In genomic region chr18:12896784-12897333, GRCh38 we compare ENCODE assay signal across 8 cellular contexts. TPM values are rescaled to one million over a fixed set of nuclear protein-coding genes. Genes with fewer than 3 reads are reported as not detected.
DNase-seq lines count a peak whose midpoint lies in the region; ATAC-seq and TF ChIP-seq lines count a peak whose summit lies in the region.
"Not testable (repeated sequence)": the region's sequence is repeated elsewhere in the genome, so short reads cannot be mapped to it uniquely, and the experiment has no call there.

No MANE protein-coding gene starts in this region.

- intact Hi-C loops in mammary epithelial cell (cut with micrococcal nuclease); testis (cut with DNase I; ENCODE audit: low total_unique reads): not testable (repeated sequence)

- H2AFZ ChIP-seq in ACC112 (ENCODE audit: low read length, unreplicated experiment) (peak overlapping the region; percentile 38), mammary epithelial cell (ENCODE audit: low read depth, low read length) (peak overlapping the region; percentile 48)

- DNase-seq in GM12864 (ENCODE audit: low read depth); T-helper 2 cell treated with Interferon-gamma antibody and Interleukin-4, amounts not matched to agents 5 μg/mL and 100 μg/mL, for 36 hours (ENCODE audit: low spot score); activated T-cell treated with anti-CD3 and anti-CD28 coated beads, Interleukin-2, amount 50 U/mL, for 72 hours; mammary epithelial cell; testis: not testable (repeated sequence)
- peak; percentile 56 to 64 (median 59) for DNase-seq in immature natural killer cell
- DNase-seq in retina: peak; percentile 25

- H3K4me2 ChIP-seq in mammary epithelial cell (ENCODE audit: insufficient read depth, low read depth, low read length): peak overlapping the region; percentile 42

- H3K4me3 ChIP-seq in ACC112 (ENCODE audit: low read depth, low read length); mammary epithelial cell (replicated peaks in 1 of 3; ENCODE audit: insufficient read depth in 1 of 3, low read depth in 2 of 3, low read length in 3 of 3): not testable (repeated sequence)
- H3K4me3 ChIP-seq in GM12864 (ENCODE audit: low read depth, low read length) (peak overlapping the region; percentile 36), testis (peak overlapping the region; percentile 13 to 36)

- CTCF ChIA-PET in mammary epithelial cell (lab: Charles Lee; ENCODE audit: low non-redundant PET): not testable (repeated sequence)

- H3K9ac ChIP-seq in mammary epithelial cell (ENCODE audit: insufficient read depth, low read length): not testable (repeated sequence)

- not testable (repeated sequence) for H3K9me3 Mint-ChIP-seq in T-helper 2 cell treated with Interferon-gamma antibody and Interleukin-4, amounts not matched to agents 5 μg/mL and 100 μg/mL, for 36 hours; activated T-cell treated with anti-CD3 and anti-CD28 coated beads, Interleukin-2, amount 50 U/mL, for 72 hours; immature natural killer cell

- peak; percentile 53 to 54 for ATAC-seq in activated T-cell treated with anti-CD3 and anti-CD28 coated beads, Interleukin-2, amount 50 U/mL, for 72 hours (replicated peaks in 1 of 2)

- H3K4me1 Mint-ChIP-seq in T-helper 2 cell treated with Interferon-gamma antibody and Interleukin-4, amounts not matched to agents 5 μg/mL and 100 μg/mL, for 36 hours (ENCODE audit: low read depth): not testable (repeated sequence)
- peaks cover 24% of the 10 kb centered on the region for H3K4me1 Mint-ChIP-seq in activated T-cell treated with anti-CD3 and anti-CD28 coated beads, Interleukin-2, amount 50 U/mL, for 72 hours (ENCODE audit: low read depth)
- peaks cover 13 to 21% of the 10 kb centered on the region in 2 donors for H3K4me1 Mint-ChIP-seq in immature natural killer cell

- not testable (repeated sequence) for H3K36me3 Mint-ChIP-seq in T-helper 2 cell treated with Interferon-gamma antibody and Interleukin-4, amounts not matched to agents 5 μg/mL and 100 μg/mL, for 36 hours (ENCODE audit: low read depth); activated T-cell treated with anti-CD3 and anti-CD28 coated beads, Interleukin-2, amount 50 U/mL, for 72 hours (ENCODE audit: insufficient read depth in 2 of 2); immature natural killer cell

- dilution Hi-C loops in mammary epithelial cell (cut with HindIII; ENCODE audit: low sequenced_read_pairs): loop anchor here (5.0 kb wide), 1 partner anchor 95 kb away; no protein-coding TSS in a partner anchor

- not testable (repeated sequence) for TF ChIP-seq CTCF in GM12864 (IDR thresholded peaks at IDR 0.05; ENCODE audit: low read depth, low read length, missing control alignments); mammary epithelial cell (conservative IDR thresholded peaks at IDR 0.05 in 1 of 2, IDR thresholded peaks at IDR 0.05 in 1 of 2; ENCODE audit: extremely low read depth in 1 of 2, insufficient read depth in 1 of 2, low read depth in 1 of 2, low read length in 2 of 2); testis (IDR thresholded peaks at IDR 0.05)

- H3K79me2 ChIP-seq in ACC112 (ENCODE audit: control insufficient read depth, insufficient read depth, low read length, unreplicated experiment); mammary epithelial cell (ENCODE audit: insufficient read depth, low read length): not testable (repeated sequence)

- H3K9me3 ChIP-seq in mammary epithelial cell (replicated peaks; ENCODE audit: insufficient read depth, low read length); testis: not testable (repeated sequence)

- not testable (repeated sequence) for H3K4me1 ChIP-seq in ACC112 (ENCODE audit: control insufficient read depth, insufficient read depth, low read length, unreplicated experiment); mammary epithelial cell (ENCODE audit: insufficient read depth, low read length); testis

- not testable (repeated sequence) for BruUV-seq in mammary epithelial cell (replicated peaks; lab: Mats Ljungman, UMichigan)

- not testable (repeated sequence) for H3K27ac Mint-ChIP-seq in T-helper 2 cell treated with Interferon-gamma antibody and Interleukin-4, amounts not matched to agents 5 μg/mL and 100 μg/mL, for 36 hours; activated T-cell treated with anti-CD3 and anti-CD28 coated beads, Interleukin-2, amount 50 U/mL, for 72 hours
- H3K27ac Mint-ChIP-seq in immature natural killer cell: peak overlapping the region in 3 of 6 donors; percentile 28 to 89 (median 73)

- not testable (repeated sequence) for H4K20me1 ChIP-seq in mammary epithelial cell (ENCODE audit: insufficient read depth, low read length)

- in situ Hi-C loops in mammary epithelial cell (cut with MboI; ENCODE audit: low sequenced_read_pairs in 2 of 2): loop anchor here in 1 of 2 donors (10.0 kb wide), 1 partner anchor 142 kb away; no protein-coding TSS in a partner anchor

- not testable (repeated sequence) for H3K27me3 ChIP-seq in ACC112 (ENCODE audit: insufficient read depth, low read length); mammary epithelial cell (ENCODE audit: insufficient read depth, low read length); testis

- WGBS in mammary epithelial cell (ENCODE audit: low coverage, missing lambda C conversion rate): 17% methylated on average over 9 of the region's 51 CpGs
- 5 to 21% methylated on average over 35 to 39 of the region's 51 CpGs for WGBS in testis, 2 donors

- not testable (repeated sequence) for TF ChIP-seq POLR2A in testis (IDR thresholded peaks at IDR 0.05)

- peak overlapping the region; percentile 52 for H3K4me3 Mint-ChIP-seq in T-helper 2 cell treated with Interferon-gamma antibody and Interleukin-4, amounts not matched to agents 5 μg/mL and 100 μg/mL, for 36 hours
- H3K4me3 Mint-ChIP-seq in activated T-cell treated with anti-CD3 and anti-CD28 coated beads, Interleukin-2, amount 50 U/mL, for 72 hours: peak overlapping the region; percentile 71 to 78
- H3K4me3 Mint-ChIP-seq in immature natural killer cell: peak overlapping the region; percentile 74 to 81 (median 77)

- H3K27ac ChIP-seq in ACC112 (ENCODE audit: low read depth, low read length); mammary epithelial cell (ENCODE audit: insufficient read depth, low read depth, low read length); testis: not testable (repeated sequence)

- H3K36me3 ChIP-seq in ACC112 (ENCODE audit: insufficient read depth, low read length); mammary epithelial cell (ENCODE audit: insufficient read depth, low read length); testis (ENCODE audit: low read depth, missing control alignments): not testable (repeated sequence)

- H3K27me3 Mint-ChIP-seq in T-helper 2 cell treated with Interferon-gamma antibody and Interleukin-4, amounts not matched to agents 5 μg/mL and 100 μg/mL, for 36 hours (ENCODE audit: low read depth): peaks cover 37% of the 10 kb centered on the region
- peaks cover 23% of the 10 kb centered on the region for H3K27me3 Mint-ChIP-seq in activated T-cell treated with anti-CD3 and anti-CD28 coated beads, Interleukin-2, amount 50 U/mL, for 72 hours (ENCODE audit: low read depth)
- H3K27me3 Mint-ChIP-seq in immature natural killer cell (ENCODE audit: low read depth in 3 of 3): peaks cover 3 to 14% (median 11%) of the 10 kb centered on the region in 3 donors

RNA-seq across cellular contexts. Expression of gene PTPN2, which starts 12.8 kb away (rescaled TPM):
- 10 to 100 TPM; 84.9 to 86.2 TPM for total RNA-seq in activated T-cell treated with anti-CD3 and anti-CD28 coated beads, Interleukin-2, amount 50 U/mL, for 72 hours
- total RNA-seq in mammary epithelial cell (10 to 100 TPM; 25.3 to 47.0 TPM), testis (10 to 100 TPM; 37.4 to 41.5 TPM)
- polyA plus RNA-seq in mammary epithelial cell (18.6 TPM), immature natural killer cell (100 to 1,000 TPM; 103 to 122 (median 117) TPM), testis (ENCODE audit: insufficient read depth, low read depth, low replicate concordance) (24.5 TPM)
- polyA minus RNA-seq in mammary epithelial cell: 15.6 TPM

RNA-seq across cellular contexts. Expression of gene SEH1L, which starts 51.0 kb away (rescaled TPM):
- total RNA-seq in activated T-cell treated with anti-CD3 and anti-CD28 coated beads, Interleukin-2, amount 50 U/mL, for 72 hours: 10 to 100 TPM; 77.8 to 94.5 TPM
- 10 to 100 TPM; 41.0 to 67.8 TPM for total RNA-seq in mammary epithelial cell
- 40.7 TPM for polyA plus RNA-seq in mammary epithelial cell
- polyA minus RNA-seq in mammary epithelial cell: 232 TPM
- 10 to 100 TPM; 18.2 to 32.8 (median 25.6) TPM for polyA plus RNA-seq in immature natural killer cell
- 10 to 100 TPM; 37.1 to 43.5 TPM for total RNA-seq in testis
- 33.5 TPM for polyA plus RNA-seq in testis (ENCODE audit: insufficient read depth, low read depth, low replicate concordance)
